ENCODE assay signal across 15 cellular contexts in genomic region chr10:9147475-9147874, GRCh38.
A peak's percentile ranks its signal among the peaks of the same experiment; 100 is the strongest.
DNase-seq lines count a peak whose midpoint lies in the region; ATAC-seq and TF ChIP-seq lines count a peak whose summit lies in the region.
"Had no signal": no experiment of that assay in that cellular context is flagged by ENCODE, and none has a peak within 500 bp of the region (broad histone marks: within the 10 kb centered on the region; RNA-seq: fewer than 3 reads in every experiment).

No MANE protein-coding gene starts in this region.

- H3K4me1 Mint-ChIP-seq in T-helper 2 cell treated with Interferon-gamma antibody and Interleukin-4, amounts not matched to agents 5 μg/mL and 100 μg/mL, for 36 hours (ENCODE audit: low read depth) = peaks cover 10% of the 10 kb centered on the region
- H3K4me1 Mint-ChIP-seq: IgD-negative memory B cell had no signal

- no peaks in the 10 kb centered on the region for H3K4me1 ChIP-seq in mucosa of descending colon (ENCODE audit: low read depth)
- H3K4me1 ChIP-seq: Caco-2, HAP-1 had no signal

- H3K27me3 Mint-ChIP-seq in T-helper 2 cell treated with Interferon-gamma antibody and Interleukin-4, amounts not matched to agents 5 μg/mL and 100 μg/mL, for 36 hours (ENCODE audit: low read depth) = no peaks in the 10 kb centered on the region
- H3K27me3 Mint-ChIP-seq: CD4-positive, alpha-beta T cell; IgD-negative memory B cell had no signal

- no peak overlapping the region for H3K4me3 ChIP-seq in mucosa of descending colon
- H3K4me3 ChIP-seq: GM12878, GM23248, HAP-1 had no signal

- no peak overlapping the region for H3K27ac Mint-ChIP-seq in T-helper 2 cell treated with Interferon-gamma antibody and Interleukin-4, amounts not matched to agents 5 μg/mL and 100 μg/mL, for 36 hours
- H3K27ac Mint-ChIP-seq: CD4-positive, alpha-beta T cell; IgD-negative memory B cell had no signal

- intact Hi-C loops in mucosa of descending colon (cut with DNase I, micrococcal nuclease) = no loop called here

- H3K9me3 Mint-ChIP-seq in T-helper 2 cell treated with Interferon-gamma antibody and Interleukin-4, amounts not matched to agents 5 μg/mL and 100 μg/mL, for 36 hours = peaks cover 13% of the 10 kb centered on the region
- H3K9me3 Mint-ChIP-seq: CD4-positive, alpha-beta T cell had no signal

- H3K36me3 ChIP-seq in mucosa of descending colon (ENCODE audit: low read depth) = no peaks in the 10 kb centered on the region
- H3K36me3 ChIP-seq: HAP-1 had no signal

- ATAC-seq in mucosa of descending colon = peak; percentile 37
- no peak for ATAC-seq in GM21619 (IDR thresholded peaks at IDR 0.05; ENCODE audit: unreplicated experiment)
- ATAC-seq in stimulated activated naive CD8-positive, alpha-beta T cell treated with anti-CD3 and anti-CD28 coated beads, Interleukin-15, Interleukin-2, amounts not matched to agents 100 U/mL and 50 U/mL, for 24 hours = no peak
- ATAC-seq: GM12878, HepG2 had no signal

- peaks cover 2% of the 10 kb centered on the region for H3K36me3 Mint-ChIP-seq in T-helper 2 cell treated with Interferon-gamma antibody and Interleukin-4, amounts not matched to agents 5 μg/mL and 100 μg/mL, for 36 hours (ENCODE audit: low read depth)
- H3K36me3 Mint-ChIP-seq: IgD-negative memory B cell had no signal

- H3K4me3 Mint-ChIP-seq in T-helper 2 cell treated with Interferon-gamma antibody and Interleukin-4, amounts not matched to agents 5 μg/mL and 100 μg/mL, for 36 hours = no peak overlapping the region
- H3K4me3 Mint-ChIP-seq: CD4-positive, alpha-beta T cell had no signal

- in situ Hi-C loops in ACHN (cut with HindIII; ENCODE audit: low pct_ligation_motif_present, low pct_unique_long_range_greater_than_20kb, low sequenced_read_pairs) = no loop called here

- TF ChIP-seq CTCF in mucosa of descending colon (IDR thresholded peaks at IDR 0.05) = no peak

- peak; percentile 6 for DNase-seq in ACHN
- peak; percentile 7 for DNase-seq in OCI-M1 (lab: John Stamatoyannopoulos, UW)
- DNase-seq in mucosa of descending colon = peak in 2 of 3 donors; percentile 31
- DNase-seq in T-helper 2 cell treated with Interferon-gamma antibody and Interleukin-4, amounts not matched to agents 5 μg/mL and 100 μg/mL, for 36 hours (ENCODE audit: low spot score) = no peak
- DNase-seq in stimulated activated naive CD8-positive, alpha-beta T cell treated with anti-CD3 and anti-CD28 coated beads, Interleukin-15, Interleukin-2, amounts not matched to agents 100 U/mL and 50 U/mL, for 24 hours = no peak
- DNase-seq: AML-193; Caco-2; CD4-positive, alpha-beta T cell; DMS79 treated with DMSO at 0.1 percent for 48 hours; GM23248 had no signal

- H3K9me3 ChIP-seq in mucosa of descending colon = no peaks in the 10 kb centered on the region
- H3K9me3 ChIP-seq: Caco-2, HAP-1 had no signal

Comparison
In these comparisons a context has a peak if more than half of its experiments do, and no peak if none do; other contexts are left out.
1. DNase-seq: peak in ACHN (single experiment), OCI-M1 (single experiment) and mucosa of descending colon (2 of 3); none in T-helper 2 cell treated with Interferon-gamma antibody and Interleukin-4, amounts not matched to agents 5 μg/mL and 100 μg/mL, for 36 hours (single experiment) and stimulated activated naive CD8-positive, alpha-beta T cell treated with anti-CD3 and anti-CD28 coated beads, Interleukin-15, Interleukin-2, amounts not matched to agents 100 U/mL and 50 U/mL, for 24 hours (single experiment).